8 cellular contexts compared by ENCODE assay signal in the genomic region with DNA sequence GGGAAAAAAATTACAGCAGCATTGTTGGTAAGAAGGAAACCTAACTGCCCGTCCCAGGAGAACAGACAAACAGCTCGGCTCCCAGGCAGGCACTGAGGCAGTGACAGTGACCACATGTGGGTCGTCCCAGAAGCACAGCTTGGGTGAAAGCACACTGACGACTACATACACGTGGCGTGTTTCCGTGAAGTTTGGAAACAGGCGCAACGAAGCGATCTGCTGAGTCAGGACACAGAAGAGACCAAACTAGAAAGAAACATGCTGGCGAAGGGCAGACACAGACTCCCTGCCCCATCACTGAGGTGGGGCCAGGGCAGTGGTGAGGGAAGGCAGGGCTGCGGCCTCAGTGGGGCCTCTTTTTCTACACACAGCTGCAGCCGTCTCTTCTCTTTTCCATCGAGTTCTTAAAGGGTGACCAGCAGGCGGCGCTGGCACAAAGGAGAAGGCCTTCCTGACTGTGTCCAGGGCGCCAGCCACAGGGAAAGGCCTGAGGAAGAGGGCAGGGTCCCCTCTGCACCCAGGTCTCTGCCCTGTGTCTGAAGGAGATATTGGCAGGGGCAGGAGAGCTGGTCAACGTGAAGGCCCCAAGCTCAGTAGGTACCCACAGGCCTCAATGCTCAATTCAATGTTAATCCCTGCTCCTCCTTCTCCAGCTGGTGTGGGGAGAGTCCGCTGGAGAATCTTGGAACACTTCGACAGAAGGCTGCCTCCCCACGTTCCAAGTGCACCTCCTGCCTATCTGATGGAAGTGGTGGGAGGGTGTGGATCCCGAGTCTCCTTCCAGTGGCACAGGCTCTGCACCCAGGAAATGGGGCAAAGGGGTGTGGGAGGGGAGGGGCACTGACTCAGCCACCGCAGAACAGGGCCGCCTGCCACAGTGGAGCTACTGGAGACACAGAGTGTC. TPM values are rescaled to one million over a fixed set of nuclear protein-coding genes. Genes with fewer than 3 reads are reported as not detected.
DNase-seq lines count a peak whose midpoint lies in the region; ATAC-seq and TF ChIP-seq lines count a peak whose summit lies in the region.

No MANE protein-coding gene starts in this region.

- H3K4me3 Mint-ChIP-seq in activated CD8-positive, alpha-beta T cell treated with anti-CD3 and anti-CD28 coated beads, Interleukin-2, amount 10 ng/mL, durations not matched to agents 7 days and 5 days = no peak overlapping the region

- DNase-seq in AG08395 (ENCODE audit: low spot score) (peak; percentile 75), GM20000 (ENCODE audit: low spot score) (peak; percentile 52), NCI-H446 (lab: John Stamatoyannopoulos, UW) (peak; percentile 28 to 73), epithelial cell of proximal tubule (ENCODE audit: low read depth) (no peak), midbrain (lab: John Stamatoyannopoulos, UW) (peak; percentile 83), GOT3 (lab: John Stamatoyannopoulos, UW) (no peak)
- DNase-seq in activated CD8-positive, alpha-beta T cell treated with anti-CD3 and anti-CD28 coated beads, Interleukin-2, amount 10 ng/mL, durations not matched to agents 7 days and 5 days = peak; percentile 58

- CTCF ChIA-PET in activated CD8-positive, alpha-beta T cell treated with anti-CD3 and anti-CD28 coated beads, Interleukin-2, amount 10 ng/mL, durations not matched to agents 7 days and 5 days (lab: Charles Lee) = interaction anchor here (0.9 to 6.2 kb wide), 17 partner anchors 9 to 504 kb away, joined by 3 to 61 read pairs (median 5); no protein-coding TSS in a partner anchor

- peak; percentile 62 for ATAC-seq in activated CD8-positive, alpha-beta T cell treated with anti-CD3 and anti-CD28 coated beads, Interleukin-2, amount 10 ng/mL, durations not matched to agents 7 days and 5 days

- H3K4me3 ChIP-seq in epithelial cell of proximal tubule (ENCODE audit: low read depth, low read length) = no peak overlapping the region

- H3K4me1 Mint-ChIP-seq in activated CD8-positive, alpha-beta T cell treated with anti-CD3 and anti-CD28 coated beads, Interleukin-2, amount 10 ng/mL, durations not matched to agents 7 days and 5 days (ENCODE audit: low read depth) = peaks cover 31% of the 10 kb centered on the region

- peak; percentile 69 for TF ChIP-seq CTCF in GM20000 (IDR thresholded peaks at IDR 0.05; ENCODE audit: extremely low read depth, missing control alignments)
- peak; percentile 77 for TF ChIP-seq CTCF in epithelial cell of proximal tubule (conservative IDR thresholded peaks at IDR 0.05; ENCODE audit: low read depth, low read length)

- H3K36me3 Mint-ChIP-seq in activated CD8-positive, alpha-beta T cell treated with anti-CD3 and anti-CD28 coated beads, Interleukin-2, amount 10 ng/mL, durations not matched to agents 7 days and 5 days (ENCODE audit: low read depth) = peaks cover 68% of the 10 kb centered on the region

- H3K27ac ChIP-seq in temporal lobe (ENCODE audit: low read depth, low read length) = peak overlapping the region; percentile 55

- POLR2A ChIA-PET in activated CD8-positive, alpha-beta T cell treated with anti-CD3 and anti-CD28 coated beads, Interleukin-2, amount 10 ng/mL, durations not matched to agents 7 days and 5 days (lab: Charles Lee) = no interaction called here

- no peaks in the 10 kb centered on the region for H3K27me3 Mint-ChIP-seq in activated CD8-positive, alpha-beta T cell treated with anti-CD3 and anti-CD28 coated beads, Interleukin-2, amount 10 ng/mL, durations not matched to agents 7 days and 5 days (ENCODE audit: low read depth)

- no peaks in the 10 kb centered on the region for H3K9me3 Mint-ChIP-seq in activated CD8-positive, alpha-beta T cell treated with anti-CD3 and anti-CD28 coated beads, Interleukin-2, amount 10 ng/mL, durations not matched to agents 7 days and 5 days (ENCODE audit: insufficient read depth)

- peak overlapping the region; percentile 69 for H3K27ac Mint-ChIP-seq in activated CD8-positive, alpha-beta T cell treated with anti-CD3 and anti-CD28 coated beads, Interleukin-2, amount 10 ng/mL, durations not matched to agents 7 days and 5 days

RNA-seq across cellular contexts. Expression of a gene that starts 19.9 kb away (rescaled TPM):
- total RNA-seq in activated CD8-positive, alpha-beta T cell treated with anti-CD3 and anti-CD28 coated beads, Interleukin-2, amount 10 ng/mL, durations not matched to agents 7 days and 5 days = 10 to 100 TPM; 74.6 to 81.5 TPM
- total RNA-seq in epithelial cell of proximal tubule (32.9 and 61.6 TPM in 2 replicates), temporal lobe (34.9 TPM)

RNA-seq across cellular contexts. Expression of a gene that starts 45.2 kb away (rescaled TPM):
- 100 to 1,000 TPM; 287 to 300 TPM for total RNA-seq in activated CD8-positive, alpha-beta T cell treated with anti-CD3 and anti-CD28 coated beads, Interleukin-2, amount 10 ng/mL, durations not matched to agents 7 days and 5 days
- total RNA-seq in epithelial cell of proximal tubule (121 and 156 TPM in 2 replicates), temporal lobe (185 TPM)

Comparison
In these comparisons a context has a peak if more than half of its experiments do, and no peak if none do; other contexts are left out.
1. DNase-seq: peak in AG08395 (single experiment), GM20000 (single experiment), NCI-H446 (2 of 2), activated CD8-positive, alpha-beta T cell treated with anti-CD3 and anti-CD28 coated beads, Interleukin-2, amount 10 ng/mL, durations not matched to agents 7 days and 5 days (single experiment) and midbrain (single experiment); none in epithelial cell of proximal tubule (single experiment) and GOT3 (single experiment).